24 cellular contexts compared by ENCODE assay signal in genomic region chr19:5303208-5303607, GRCh38.
"Had no signal": no experiment of that assay in that cellular context is flagged by ENCODE, and none has a peak within 500 bp of the region (broad histone marks: within the 10 kb centered on the region; RNA-seq: fewer than 3 reads in every experiment).

No MANE protein-coding gene starts in this region.

- H3K27me3 ChIP-seq: ovary, right atrium auricular region, right lobe of liver, tibial nerve, uterus had no signal

- H3K4me3 ChIP-seq: left lung, lower lobe of right lung, ovary, right atrium auricular region, right lobe of liver, smooth muscle cell, tibial nerve, uterus had no signal

- H3K27ac Mint-ChIP-seq: nephron; progenitor cell of endocrine pancreas; stimulated activated naive B cell treated with anti-CD40 and anti-IgM and Interleukin-4, amounts not matched to agents 10 μg/mL and 1 μg/mL and 100 μg/mL, for 72 hours; stimulated activated naive CD8-positive, alpha-beta T cell treated with anti-CD3 and anti-CD28 coated beads, Interleukin-15, Interleukin-2, amounts not matched to agents 100 ng/mL and 50 ng/mL, for 24 hours; type B pancreatic cell had no signal

- H3K36me3 Mint-ChIP-seq: naive thymus-derived CD8-positive, alpha-beta T cell had no signal

- H3K27me3 Mint-ChIP-seq: progenitor cell of endocrine pancreas, type B pancreatic cell had no signal

- H3K4me1 ChIP-seq: left lung, lower lobe of right lung, right atrium auricular region, right lobe of liver, uterus had no signal

- H3K9me3 ChIP-seq: left lung, lower lobe of right lung, ovary, right atrium auricular region, right lobe of liver, tibial nerve, uterus had no signal

- H3K27ac ChIP-seq: left lung, lower lobe of right lung, ovary, right atrium auricular region, right lobe of liver, tibial nerve, uterus had no signal

- H3K4me3 Mint-ChIP-seq: naive thymus-derived CD8-positive, alpha-beta T cell; nephron; neural crest cell; stimulated activated naive B cell treated with anti-CD40 and anti-IgM and Interleukin-4, amounts not matched to agents 10 μg/mL and 1 μg/mL and 100 μg/mL, for 72 hours; stimulated activated naive CD8-positive, alpha-beta T cell treated with anti-CD3 and anti-CD28 coated beads, Interleukin-15, Interleukin-2, amounts not matched to agents 100 ng/mL and 50 ng/mL, for 24 hours; type B pancreatic cell had no signal

- H3K36me3 ChIP-seq: left lung, lower lobe of right lung, ovary, right atrium auricular region, right lobe of liver, tibial nerve, uterus had no signal

- DNase-seq: hippocampal formation; kidney; left colon; left lung; lower lobe of right lung; mammary epithelial cell; mesenchymal stem cell; naive thymus-derived CD8-positive, alpha-beta T cell; ovary; right lobe of liver; stimulated activated CD4-positive, alpha-beta T cell treated with anti-CD3 and anti-CD28 coated beads, Interleukin-1b, Interleukin-23, amount 100 ng/mL, for 48 hours; stimulated activated CD4-positive, alpha-beta T cell treated with anti-CD3 and anti-CD28 coated beads, Interleukin-2, amount 100 ng/mL, for 48 hours; stimulated activated naive B cell treated with anti-CD40 and anti-IgM and Interleukin-4, amounts not matched to agents 10 μg/mL and 1 μg/mL and 100 μg/mL, for 72 hours; substantia nigra; uterus had no signal

- ATAC-seq: left colon; left lung; lower lobe of right lung; naive thymus-derived CD8-positive, alpha-beta T cell; right lobe of liver; stimulated activated naive B cell treated with anti-CD40 and anti-IgM and Interleukin-4, amounts not matched to agents 10 μg/mL and 1 μg/mL and 100 μg/mL, for 72 hours had no signal

- H3K4me1 Mint-ChIP-seq: stimulated activated naive B cell treated with anti-CD40 and anti-IgM and Interleukin-4, amounts not matched to agents 10 μg/mL and 1 μg/mL and 100 μg/mL, for 72 hours had no signal

- H3K4me2 ChIP-seq: smooth muscle cell had no signal

- H3K9me3 Mint-ChIP-seq: neural crest cell; stimulated activated naive CD8-positive, alpha-beta T cell treated with anti-CD3 and anti-CD28 coated beads, Interleukin-15, Interleukin-2, amounts not matched to agents 100 ng/mL and 50 ng/mL, for 24 hours; type B pancreatic cell had no signal

- FAIRE-seq: islet of Langerhans, kidney had no signal
